ENCODE assay signal across 8 cellular contexts in genomic region chr11:47980093-47980906, GRCh38. TPM values are rescaled to one million over a fixed set of nuclear protein-coding genes. Genes with fewer than 3 reads are reported as not detected.
DNase-seq lines count a peak whose midpoint lies in the region; ATAC-seq and TF ChIP-seq lines count a peak whose summit lies in the region.

Gene PTPRJ (plus strand): TSS chr11:47980559. CDS start chr11:47980913, 354 bp downstream.

- H3K36me3 Mint-ChIP-seq in naive thymus-derived CD8-positive, alpha-beta T cell: no peaks in the 10 kb centered on the region

- no peaks in the 10 kb centered on the region for H3K9me3 ChIP-seq in testis

- H3K4me3 ChIP-seq in fibroblast of pulmonary artery (replicated peaks; ENCODE audit: low read depth, low read length) (peak within 1 kb of the TSS; percentile 66), testis (peak within 1 kb of the TSS; percentile 63 to 75)

- H3K27ac Mint-ChIP-seq in naive thymus-derived CD8-positive, alpha-beta T cell: peak within 1 kb of the TSS; percentile 16 to 91 (median 68)

- peak within 1 kb of the TSS; percentile 24 to 59 for H3K27ac ChIP-seq in testis

- DNase-seq in NK-92 treated with Interleukin-12 subunit alpha and Interleukin-12 subunit beta, amount 100 ng/mL, for 24 hours (lab: John Stamatoyannopoulos, UW): peak; percentile 40
- no peak for DNase-seq in NK-92 (lab: John Stamatoyannopoulos, UW; ENCODE audit: unreplicated experiment)
- peak; percentile 49 for DNase-seq in OCI-M1 (lab: John Stamatoyannopoulos, UW)
- DNase-seq in activated T-helper 9 cell treated with anti-CD3 and anti-CD28 coated beads, Interleukin-2, amount 50 U/mL, for 16 hours (ENCODE audit: low read depth): peak; percentile 54
- peak; percentile 48 for DNase-seq in fibroblast of pulmonary artery (ENCODE audit: low read depth)
- peak; percentile 42 to 80 (median 63) for DNase-seq in naive thymus-derived CD8-positive, alpha-beta T cell
- peak; percentile 40 for DNase-seq in testis

- peak; percentile 45 for ATAC-seq in HG03045 (IDR thresholded peaks at IDR 0.05; ENCODE audit: unreplicated experiment)
- ATAC-seq in naive thymus-derived CD8-positive, alpha-beta T cell: peak; percentile 76 to 81

- H3K4me3 Mint-ChIP-seq in naive thymus-derived CD8-positive, alpha-beta T cell: peak within 1 kb of the TSS; percentile 51 to 96 (median 89)

- TF ChIP-seq CTCF in fibroblast of pulmonary artery (IDR thresholded peaks at IDR 0.05; ENCODE audit: low read length, missing control alignments) (no peak), testis (IDR thresholded peaks at IDR 0.05) (no peak)

- no peak for TF ChIP-seq POLR2A in testis (IDR thresholded peaks at IDR 0.05)

- POLR2A ChIA-PET in naive thymus-derived CD8-positive, alpha-beta T cell (lab: Charles Lee): interaction anchor here (0.7 to 1.7 kb wide), 5 partner anchors 22 to 76 kb away, joined by 3 to 9 read pairs (median 4); no protein-coding TSS in a partner anchor

- H3K4me1 Mint-ChIP-seq in naive thymus-derived CD8-positive, alpha-beta T cell: peaks cover 15 to 37% (median 29%) of the 10 kb centered on the region in 4 donors

- H3K9me3 Mint-ChIP-seq in naive thymus-derived CD8-positive, alpha-beta T cell: no peaks in the 10 kb centered on the region

- no peaks in the 10 kb centered on the region for H3K36me3 ChIP-seq in testis (ENCODE audit: low read depth, missing control alignments)

- no peaks in the 10 kb centered on the region for H3K27me3 Mint-ChIP-seq in naive thymus-derived CD8-positive, alpha-beta T cell

- WGBS in testis, 2 donors: 2 to 8% methylated on average over 11 to 53 of the region's 110 CpGs

- no peaks in the 10 kb centered on the region for H3K27me3 ChIP-seq in testis

- intact Hi-C loops in testis (cut with DNase I; ENCODE audit: low total_unique reads): no loop called here

- no peaks in the 10 kb centered on the region for H3K4me1 ChIP-seq in testis

RNA-seq across cellular contexts. Expression of gene PTPRJ, which starts in this region (rescaled TPM):
- 10 to 100 TPM; 21.7 to 23.7 TPM for total RNA-seq in naive thymus-derived CD8-positive, alpha-beta T cell
- 10 to 100 TPM in 1 of 3 donors, 1 to 10 TPM in 2; 4.3 to 10.2 (median 5.3) TPM for polyA plus RNA-seq in naive thymus-derived CD8-positive, alpha-beta T cell
- 1 to 10 TPM; 4.3 to 8.2 TPM for total RNA-seq in testis
- 6.6 TPM for polyA plus RNA-seq in testis (ENCODE audit: insufficient read depth, low read depth, low replicate concordance)
